In genomic region chr20:35870541-35871307, GRCh38 we compare ENCODE assay signal across 12 cellular contexts.
DNase-seq lines count a peak whose midpoint lies in the region; ATAC-seq and TF ChIP-seq lines count a peak whose summit lies in the region.
"Had no signal": no experiment of that assay in that cellular context is flagged by ENCODE, and none has a peak within 500 bp of the region (broad histone marks: within the 10 kb centered on the region; RNA-seq: fewer than 3 reads in every experiment).

No MANE protein-coding gene starts in this region.

- peaks cover 13% of the 10 kb centered on the region for H3F3A ChIP-seq in PC-9 (ENCODE audit: insufficient read depth, low read depth)

- no peaks in the 10 kb centered on the region for H3K27me3 Mint-ChIP-seq in Calu3 (ENCODE audit: unreplicated experiment)
- no peaks in the 10 kb centered on the region for H3K27me3 Mint-ChIP-seq in effector memory CD8-positive, alpha-beta T cell

- WGBS in esophagus muscularis mucosa, result 72% methylated on average over 7 of the region's 7 CpGs

- DNase-seq in Calu3, result no peak
- DNase-seq in SJSA1 (ENCODE audit: low read depth in 1 of 2, low spot score in 2 of 2), result no peak
- DNase-seq in esophagus muscularis mucosa (ENCODE audit: extremely low spot score), result no peak
- no peak for DNase-seq in gastrocnemius medialis
- DNase-seq in NCI-H510A treated with DMSO at 0.1 percent for 48 hours (lab: John Stamatoyannopoulos, UW), result no peak
- no peak for DNase-seq in NCI-H2171 treated with DMSO at 0.1 percent for 48 hours (lab: John Stamatoyannopoulos, UW)
- DNase-seq in effector memory CD8-positive, alpha-beta T cell, result no peak
- no peak for DNase-seq in PC-9
- DNase-seq: activated T-cell treated with anti-CD3 and anti-CD28 coated beads, Interleukin-2, amount 50 U/mL, for 1 hour; DMS153; NCI-H82; stimulated activated CD4-positive, alpha-beta T cell treated with anti-CD3 and anti-CD28 coated beads, Interleukin-4, amount 100 ng/mL, for 1 hour had no signal

- no peaks in the 10 kb centered on the region; the same call in 1 of the 2 replicates for H3K36me3 ChIP-seq in SJSA1
- peaks cover 0 to 16% (median 7%) of the 10 kb centered on the region in 4 donors for H3K36me3 ChIP-seq in esophagus muscularis mucosa
- H3K36me3 ChIP-seq in gastrocnemius medialis, result no peaks in the 10 kb centered on the region
- H3K36me3 ChIP-seq in PC-9 (ENCODE audit: low read depth), result 0 out of 2 replicates have a peak, but pooled peaks cover 3% of the 10 kb centered on the region

- POLR2A ChIA-PET in PC-9 (lab: Charles Lee; ENCODE audit: unreplicated experiment), result interaction anchor here (0.7 kb wide), 1 partner anchor 128 kb away, joined by 4 read pairs; the partner anchor contains the start of gene RBM39

- H3K9me2 ChIP-seq in PC-9 (ENCODE audit: insufficient read depth), result no peaks in the 10 kb centered on the region

- H3K9me3 Mint-ChIP-seq in Calu3 (ENCODE audit: low read depth, unreplicated experiment), result no peaks in the 10 kb centered on the region
- H3K9me3 Mint-ChIP-seq in effector memory CD8-positive, alpha-beta T cell, result no peaks in the 10 kb centered on the region

- peaks cover 16% of the 10 kb centered on the region for H3K4me1 Mint-ChIP-seq in Calu3 (ENCODE audit: low read depth, unreplicated experiment)
- H3K4me1 Mint-ChIP-seq in effector memory CD8-positive, alpha-beta T cell (ENCODE audit: low read depth in 2 of 2), result peaks cover 2 to 8% of the 10 kb centered on the region in 2 donors

- H3K36me3 Mint-ChIP-seq in Calu3 (ENCODE audit: insufficient read depth, unreplicated experiment), result peaks cover 16% of the 10 kb centered on the region
- H3K36me3 Mint-ChIP-seq in effector memory CD8-positive, alpha-beta T cell (ENCODE audit: insufficient read depth), result peaks cover 68% of the 10 kb centered on the region

- H3K4me2 ChIP-seq in PC-9, result no peak overlapping the region

- peak overlapping the region; percentile 54 for H3K27ac ChIP-seq in SJSA1
- H3K27ac ChIP-seq in esophagus muscularis mucosa (replicated peaks in 1 of 4), result peak overlapping the region; percentile 37 to 59 (median 56)
- peak overlapping the region; percentile 78 to 91 (median 84) for H3K27ac ChIP-seq in gastrocnemius medialis
- H3K27ac ChIP-seq in PC-9, result no peak overlapping the region

- no peak overlapping the region for H3K4me3 Mint-ChIP-seq in Calu3 (ENCODE audit: low read depth, unreplicated experiment)
- no peak overlapping the region for H3K4me3 Mint-ChIP-seq in effector memory CD8-positive, alpha-beta T cell

- no TSS peak for BruUV-seq in Calu3 (replicated peaks; lab: Mats Ljungman, UMichigan)
- BruUV-seq in PC-9 (replicated peaks; lab: Mats Ljungman, UMichigan), result no TSS peak

- in situ Hi-C loops in gastrocnemius medialis (cut with MboI; ENCODE audit: low sequenced_read_pairs in 4 of 4), result no loop called here

- peaks cover 27% of the 10 kb centered on the region for H3K4me1 ChIP-seq in SJSA1 (replicated peaks)
- H3K4me1 ChIP-seq in esophagus muscularis mucosa, result peaks cover 5 to 25% (median 13%) of the 10 kb centered on the region in 4 donors
- peaks cover 38 to 43% of the 10 kb centered on the region in 2 donors for H3K4me1 ChIP-seq in gastrocnemius medialis
- peaks cover 12% of the 10 kb centered on the region for H3K4me1 ChIP-seq in PC-9 (replicated peaks; ENCODE audit: insufficient read depth)

- H3K27me3 ChIP-seq in SJSA1 (replicated peaks) (no peaks in the 10 kb centered on the region), esophagus muscularis mucosa (no peaks in the 10 kb centered on the region), gastrocnemius medialis (no peaks in the 10 kb centered on the region), PC-9 (ENCODE audit: insufficient read depth, low read depth) (no peaks in the 10 kb centered on the region)

- no peaks in the 10 kb centered on the region for H3K79me2 ChIP-seq in PC-9 (ENCODE audit: low read depth)

- H4K20me1 ChIP-seq in PC-9 (ENCODE audit: insufficient read depth), result no peaks in the 10 kb centered on the region

- intact Hi-C loops in Calu3 (cut with micrococcal nuclease; ENCODE audit: unreplicated experiment) (no loop called here), esophagus muscularis mucosa (cut with DNase I) (no loop called here), gastrocnemius medialis (cut with DNase I; ENCODE audit: low total_unique reads) (loop anchor here (2.0 kb wide), 1 partner anchor 42 kb away; no protein-coding TSS in a partner anchor), PC-9 (cut with micrococcal nuclease; ENCODE audit: unreplicated experiment) (no loop called here)

- no peak overlapping the region for H2AFZ ChIP-seq in PC-9

- H3K9me3 ChIP-seq in SJSA1 (replicated peaks) (no peaks in the 10 kb centered on the region), esophagus muscularis mucosa (no peaks in the 10 kb centered on the region), gastrocnemius medialis (no peaks in the 10 kb centered on the region), PC-9 (ENCODE audit: insufficient read depth, low read depth) (no peaks in the 10 kb centered on the region)

- ATAC-seq in gastrocnemius medialis, result peak in 1 of 2 donors; percentile 18
- ATAC-seq in effector memory CD8-positive, alpha-beta T cell (replicated peaks), result no peak

- no peak for TF ChIP-seq POLR2A in esophagus muscularis mucosa (IDR thresholded peaks at IDR 0.05; ENCODE audit: low read depth)
- no peak for TF ChIP-seq POLR2A in gastrocnemius medialis (IDR thresholded peaks at IDR 0.05)

- peak overlapping the region; percentile 12 for H3K27ac Mint-ChIP-seq in Calu3 (ENCODE audit: unreplicated experiment)
- H3K27ac Mint-ChIP-seq in effector memory CD8-positive, alpha-beta T cell, result peak overlapping the region in 1 of 2 donors; percentile 73

- no peak for TF ChIP-seq CTCF in Calu3 (IDR thresholded peaks at IDR 0.05; ENCODE audit: unreplicated experiment)
- TF ChIP-seq CTCF in esophagus muscularis mucosa (IDR thresholded peaks at IDR 0.05), result no peak
- no peak for TF ChIP-seq CTCF in gastrocnemius medialis (IDR thresholded peaks at IDR 0.05 in 4 of 5, conservative IDR thresholded peaks at IDR 0.05 in 1 of 5)
- TF ChIP-seq CTCF in PC-9 (conservative IDR thresholded peaks at IDR 0.05), result no peak

- TF ChIP-seq EP300 in esophagus muscularis mucosa (IDR thresholded peaks at IDR 0.05), result no peak

- peak overlapping the region; percentile 21 for H3K4me3 ChIP-seq in SJSA1
- H3K4me3 ChIP-seq in esophagus muscularis mucosa, result peak overlapping the region in 1 of 4 donors; percentile 8
- peak overlapping the region in 2 of 4 donors; percentile 4 to 9 for H3K4me3 ChIP-seq in gastrocnemius medialis
- H3K4me3 ChIP-seq in PC-9, result no peak overlapping the region

- CTCF ChIA-PET in Calu3 (lab: Charles Lee), result no interaction called here
- CTCF ChIA-PET in PC-9 (lab: Charles Lee), result interaction anchor here (1.0 kb wide), 1 partner anchor 13 kb away, joined by 4 read pairs; no protein-coding TSS in a partner anchor
